16 cellular contexts compared by ENCODE assay signal in genomic region chr3:58293516-58293915, GRCh38. TPM values are rescaled to one million over a fixed set of nuclear protein-coding genes. Genes with fewer than 3 reads are reported as not detected.
A peak's percentile ranks its signal among the peaks of the same experiment; 100 is the strongest.
DNase-seq lines count a peak whose midpoint lies in the region; ATAC-seq and TF ChIP-seq lines count a peak whose summit lies in the region.
"Had no signal": no experiment of that assay in that cellular context is flagged by ENCODE, and none has a peak within 500 bp of the region (broad histone marks: within the 10 kb centered on the region; RNA-seq: fewer than 3 reads in every experiment).

No MANE protein-coding gene starts in this region.

- DNase-seq in Ammon's horn (ENCODE audit: low spot score) = peak; percentile 79
- DNase-seq in globus pallidus (ENCODE audit: low spot score) = peak; percentile 82
- DNase-seq in neural crest cell (ENCODE audit: low read depth, low spot score) = no peak
- no peak for DNase-seq in NCI-H1694 treated with DMSO at 0.1 percent for 48 hours (lab: John Stamatoyannopoulos, UW)
- no peak for DNase-seq in stimulated activated CD4-positive, alpha-beta T cell treated with anti-CD3 and anti-CD28 coated beads, Interleukin-4, amount 100 ng/mL, for 4 hours
- DNase-seq in left colon = no peak
- DNase-seq: DMS79, H9, NCI-H146, NCI-H2107, NCI-H226, NCI-H69, PC-3 had no signal

- ATAC-seq in GM21737 (IDR thresholded peaks at IDR 0.05; ENCODE audit: unreplicated experiment) = no peak
- no peak for ATAC-seq in left colon
- ATAC-seq: PC-3 had no signal

- H3K27ac Mint-ChIP-seq in neural crest cell (ENCODE audit: unreplicated experiment) = peak overlapping the region; percentile 9
- H3K27ac Mint-ChIP-seq: H9 had no signal

- TF ChIP-seq CTCF in neural crest cell (conservative IDR thresholded peaks at IDR 0.05) = no peak

- peak overlapping the region; percentile 71 for H3K27ac ChIP-seq in angular gyrus (ENCODE audit: low read depth, low read length)

- peaks cover 13% of the 10 kb centered on the region for H3K36me3 Mint-ChIP-seq in neural crest cell (ENCODE audit: low read depth)

- no peak overlapping the region for H3K4me3 Mint-ChIP-seq in neural crest cell
- H3K4me3 Mint-ChIP-seq: CD14-positive monocyte, H9 had no signal

- peaks cover 10% of the 10 kb centered on the region for H3K4me1 Mint-ChIP-seq in neural crest cell
- H3K4me1 Mint-ChIP-seq: CD14-positive monocyte had no signal

- intact Hi-C loops in left colon (cut with DNase I, micrococcal nuclease) = loop anchor here in 1 of 2 donors (10.0 kb wide), 1 partner anchor 109 kb away; no protein-coding TSS in a partner anchor

- peaks cover under 1% of the 10 kb centered on the region for H3K9me3 Mint-ChIP-seq in neural crest cell

- no peaks in the 10 kb centered on the region for H3K27me3 Mint-ChIP-seq in neural crest cell (ENCODE audit: low read depth)

RNA-seq across cellular contexts. Expression of gene RPP14, which starts 12.5 kb away (rescaled TPM):
- total RNA-seq in neural crest cell = 29.9 and 30.9 TPM in 2 replicates
- 10 to 100 TPM; 19.9 to 21.3 TPM for total RNA-seq in left colon

RNA-seq across cellular contexts. Expression of gene HTD2, which starts 12.8 kb away (rescaled TPM):
- total RNA-seq in neural crest cell = 10.9 and 11.3 TPM in 2 replicates
- 10 to 100 TPM in 1 of 2 donors, 1 to 10 TPM in 1; 8.2 to 13.0 TPM for total RNA-seq in left colon

RNA-seq across cellular contexts. Expression of gene PXK, which starts 39.2 kb away (rescaled TPM):
- total RNA-seq in neural crest cell (5.4 and 6.1 TPM in 2 replicates), left colon (10 to 100 TPM; 10.2 to 12.6 TPM)

RNA-seq across cellular contexts. Expression of gene ABHD6, which starts 55.9 kb away (rescaled TPM):
- 5.5 and 7.3 TPM in 2 replicates for total RNA-seq in neural crest cell
- 10 to 100 TPM; 21.9 to 25.0 TPM for total RNA-seq in left colon

Comparison
In these comparisons a context has a peak if more than half of its experiments do, and no peak if none do; other contexts are left out.
1. DNase-seq: peak in Ammon's horn (single experiment) and globus pallidus (single experiment); none in neural crest cell (single experiment), NCI-H1694 treated with DMSO at 0.1 percent for 48 hours (single experiment), stimulated activated CD4-positive, alpha-beta T cell treated with anti-CD3 and anti-CD28 coated beads, Interleukin-4, amount 100 ng/mL, for 4 hours (0 of 2) and left colon (0 of 2).